In the genomic region with DNA sequence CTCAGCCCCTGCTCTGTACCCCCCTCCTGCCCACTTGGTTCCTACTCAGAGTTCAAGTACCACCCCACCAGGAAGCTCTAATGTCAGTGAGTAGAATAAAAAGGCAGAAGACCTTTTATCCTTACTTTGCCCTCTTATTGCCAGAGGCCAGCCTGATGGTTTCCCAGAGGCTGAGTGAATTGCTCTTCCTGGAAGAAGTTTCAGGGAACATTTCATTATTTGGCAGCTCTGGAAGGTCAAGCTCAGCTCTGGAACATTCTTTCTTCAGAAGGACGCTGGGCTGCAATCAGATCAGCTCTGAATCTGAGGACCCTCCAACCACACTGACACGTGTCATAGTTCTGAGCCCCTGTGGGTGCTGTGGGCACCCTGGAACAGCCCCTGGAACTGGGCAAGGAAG, we compare ENCODE assay signal across 12 cellular contexts.
DNase-seq lines count a peak whose midpoint lies in the region; ATAC-seq and TF ChIP-seq lines count a peak whose summit lies in the region.
"Had no signal": no experiment of that assay in that cellular context is flagged by ENCODE, and none has a peak within 500 bp of the region (broad histone marks: within the 10 kb centered on the region; RNA-seq: fewer than 3 reads in every experiment).

No MANE protein-coding gene starts in this region.

- DNase-seq in activated naive CD8-positive, alpha-beta T cell treated with anti-CD3 and anti-CD28 coated beads, Interleukin-2, amount 50 U/mL, for 24 hours, result no peak
- DNase-seq in activated naive CD8-positive, alpha-beta T cell treated with anti-CD3 and anti-CD28 coated beads for 36 hours, result no peak
- DNase-seq in fibroblast of gingiva (ENCODE audit: low read depth), result peak; percentile 21
- no peak for DNase-seq in ovary
- DNase-seq in upper lobe of right lung, result no peak
- DNase-seq in putamen (ENCODE audit: low spot score), result no peak
- no peak for DNase-seq in DMS153 (lab: John Stamatoyannopoulos, UW)
- DNase-seq: activated effector memory CD4-positive, alpha-beta T cell treated with Interleukin-2 at 50 U/mL for 16 hours; H9; SK-N-SH had no signal

- H3K27ac ChIP-seq in ovary, result no peak overlapping the region
- peak overlapping the region; percentile 78 for H3K27ac ChIP-seq in upper lobe of right lung
- H3K27ac ChIP-seq: prostate gland had no signal

- H3K4me3 Mint-ChIP-seq in activated naive CD8-positive, alpha-beta T cell treated with anti-CD3 and anti-CD28 coated beads, Interleukin-2, amount 50 U/mL, for 24 hours, result no peak overlapping the region
- no peak overlapping the region for H3K4me3 Mint-ChIP-seq in activated naive CD8-positive, alpha-beta T cell treated with anti-CD3 and anti-CD28 coated beads for 36 hours
- H3K4me3 Mint-ChIP-seq: H9 had no signal

- TF ChIP-seq CTCF in ovary (IDR thresholded peaks at IDR 0.05) (no peak), upper lobe of right lung (IDR thresholded peaks at IDR 0.05) (no peak)

- TF ChIP-seq EP300 in ovary (IDR thresholded peaks at IDR 0.05), result peak; percentile 53

- no peaks in the 10 kb centered on the region for H3K27me3 Mint-ChIP-seq in activated naive CD8-positive, alpha-beta T cell treated with anti-CD3 and anti-CD28 coated beads, Interleukin-2, amount 50 U/mL, for 24 hours
- H3K27me3 Mint-ChIP-seq in activated naive CD8-positive, alpha-beta T cell treated with anti-CD3 and anti-CD28 coated beads for 36 hours, result no peaks in the 10 kb centered on the region

- peak overlapping the region; percentile 68 for H3K27ac Mint-ChIP-seq in activated naive CD8-positive, alpha-beta T cell treated with anti-CD3 and anti-CD28 coated beads, Interleukin-2, amount 50 U/mL, for 24 hours
- no peak overlapping the region for H3K27ac Mint-ChIP-seq in activated naive CD8-positive, alpha-beta T cell treated with anti-CD3 and anti-CD28 coated beads for 36 hours
- H3K27ac Mint-ChIP-seq: H9 had no signal

- H3K9me3 Mint-ChIP-seq in activated naive CD8-positive, alpha-beta T cell treated with anti-CD3 and anti-CD28 coated beads, Interleukin-2, amount 50 U/mL, for 24 hours, result no peaks in the 10 kb centered on the region
- peaks cover 2% of the 10 kb centered on the region for H3K9me3 Mint-ChIP-seq in activated naive CD8-positive, alpha-beta T cell treated with anti-CD3 and anti-CD28 coated beads for 36 hours
- H3K9me3 Mint-ChIP-seq: H9 had no signal

- H3K36me3 Mint-ChIP-seq in activated naive CD8-positive, alpha-beta T cell treated with anti-CD3 and anti-CD28 coated beads, Interleukin-2, amount 50 U/mL, for 24 hours (ENCODE audit: low read depth), result peaks cover 40% of the 10 kb centered on the region
- peaks cover 56% of the 10 kb centered on the region for H3K36me3 Mint-ChIP-seq in activated naive CD8-positive, alpha-beta T cell treated with anti-CD3 and anti-CD28 coated beads for 36 hours

- H3K9me3 ChIP-seq in ovary, result no peaks in the 10 kb centered on the region
- H3K9me3 ChIP-seq in upper lobe of right lung, result no peaks in the 10 kb centered on the region
- H3K9me3 ChIP-seq: prostate gland, SK-N-SH had no signal

- H3K4me3 ChIP-seq in ovary (no peak overlapping the region), upper lobe of right lung (no peak overlapping the region)
- H3K4me3 ChIP-seq: prostate gland had no signal

- H3K4me1 Mint-ChIP-seq in activated naive CD8-positive, alpha-beta T cell treated with anti-CD3 and anti-CD28 coated beads, Interleukin-2, amount 50 U/mL, for 24 hours, result peaks cover 60% of the 10 kb centered on the region
- H3K4me1 Mint-ChIP-seq in activated naive CD8-positive, alpha-beta T cell treated with anti-CD3 and anti-CD28 coated beads for 36 hours, result peaks cover 47% of the 10 kb centered on the region

- intact Hi-C loops in ovary (cut with DNase I) (no loop called here), upper lobe of right lung (cut with DNase I) (no loop called here)

- peaks cover 13% of the 10 kb centered on the region for H3K4me1 ChIP-seq in ovary (ENCODE audit: insufficient read depth)
- peaks cover 65% of the 10 kb centered on the region for H3K4me1 ChIP-seq in upper lobe of right lung

- no peak for ATAC-seq in activated naive CD8-positive, alpha-beta T cell treated with anti-CD3 and anti-CD28 coated beads, Interleukin-2, amount 50 U/mL, for 24 hours
- ATAC-seq in upper lobe of right lung (no peak), HG03571 (IDR thresholded peaks at IDR 0.05; ENCODE audit: unreplicated experiment) (no peak)

- H3K27me3 ChIP-seq in ovary (no peaks in the 10 kb centered on the region), upper lobe of right lung (no peaks in the 10 kb centered on the region)

- no peaks in the 10 kb centered on the region for H3K36me3 ChIP-seq in ovary
- peaks cover 4% of the 10 kb centered on the region for H3K36me3 ChIP-seq in upper lobe of right lung
- H3K36me3 ChIP-seq: prostate gland had no signal

- TF ChIP-seq POLR2A in ovary (IDR thresholded peaks at IDR 0.05), result no peak

- whole genome bisulfite sequencing in ovary, 3 donors, result 24 to 57% (median 47%) methylated on average over 2 of the region's 2 CpGs
